ENCODE assay signal across 6 cellular contexts in the genomic region with DNA sequence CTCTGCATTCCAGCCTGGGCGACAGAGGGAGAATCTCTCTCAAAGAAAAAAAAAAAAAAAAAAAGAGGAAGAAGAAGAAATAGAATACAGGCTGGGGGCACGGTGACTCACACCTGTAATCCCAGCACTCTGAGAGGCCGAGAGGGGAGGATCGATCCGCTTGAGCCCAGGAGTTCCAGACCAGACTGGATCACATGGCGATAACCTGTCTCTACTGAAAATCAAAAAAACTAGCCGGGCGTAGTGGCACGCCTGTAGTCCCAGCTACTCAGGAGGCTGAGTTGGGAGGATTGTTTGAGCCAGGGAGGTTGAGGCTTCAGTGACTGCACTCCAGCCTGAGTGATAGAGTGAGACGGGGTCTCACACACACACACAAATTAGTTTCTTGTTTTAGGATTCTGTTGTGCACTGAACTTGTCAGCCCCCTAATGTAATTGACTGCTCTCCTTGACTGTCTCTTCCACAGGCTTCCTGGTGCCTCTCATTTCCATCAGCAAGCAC. TPM values are rescaled to one million over a fixed set of nuclear protein-coding genes. Genes with fewer than 3 reads are reported as not detected.
DNase-seq lines count a peak whose midpoint lies in the region; ATAC-seq lines count a peak whose summit lies in the region.

No MANE protein-coding gene starts in this region.

- peaks cover 30% of the 10 kb centered on the region for H3K4me1 ChIP-seq in mucosa of stomach (ENCODE audit: control insufficient read depth, insufficient read depth, low read length)

- H3K27me3 ChIP-seq in mucosa of stomach (ENCODE audit: control insufficient read depth, insufficient read depth, low read length): no peaks in the 10 kb centered on the region

- peak overlapping the region; percentile 96 for H3K4me3 ChIP-seq in mucosa of stomach (ENCODE audit: low read length)

- H3K9me3 Mint-ChIP-seq in activated CD4-positive, alpha-beta T cell treated with anti-CD3 and anti-CD28 coated beads for 36 hours (ENCODE audit: low read depth): no peaks in the 10 kb centered on the region

- CTCF ChIA-PET in activated CD4-positive, alpha-beta T cell treated with anti-CD3 and anti-CD28 coated beads for 36 hours (lab: Charles Lee): interaction anchor here (0.5 to 16.9 kb wide), 21 partner anchors 12 to 365 kb away, joined by 3 to 430 read pairs (median 7); a partner anchor contains a TSS

- H3K36me3 Mint-ChIP-seq in activated CD4-positive, alpha-beta T cell treated with anti-CD3 and anti-CD28 coated beads for 36 hours (ENCODE audit: low read depth): peaks cover 31% of the 10 kb centered on the region

- peak overlapping the region; percentile 94 for H3K4me3 Mint-ChIP-seq in activated CD4-positive, alpha-beta T cell treated with anti-CD3 and anti-CD28 coated beads for 36 hours

- H3K27me3 Mint-ChIP-seq in activated CD4-positive, alpha-beta T cell treated with anti-CD3 and anti-CD28 coated beads for 36 hours: no peaks in the 10 kb centered on the region

- intact Hi-C loops in activated CD4-positive, alpha-beta T cell treated with anti-CD3 and anti-CD28 coated beads for 36 hours (cut with DNase I, micrococcal nuclease): loop anchor here (1.0 to 10.0 kb wide), 3 partner anchors 53 to 431 kb away; a partner anchor contains a TSS

- H3K9me3 ChIP-seq in mucosa of stomach (ENCODE audit: control insufficient read depth, low read length): no peaks in the 10 kb centered on the region

- peaks cover 53% of the 10 kb centered on the region for H3K4me1 Mint-ChIP-seq in activated CD4-positive, alpha-beta T cell treated with anti-CD3 and anti-CD28 coated beads for 36 hours

- peak overlapping the region; percentile 99 for H3K27ac Mint-ChIP-seq in activated CD4-positive, alpha-beta T cell treated with anti-CD3 and anti-CD28 coated beads for 36 hours

- no peak for ATAC-seq in activated CD4-positive, alpha-beta T cell treated with anti-CD3 and anti-CD28 coated beads for 36 hours
- ATAC-seq in GM18907 (IDR thresholded peaks at IDR 0.05; ENCODE audit: unreplicated experiment): no peak

- H3K36me3 ChIP-seq in mucosa of stomach (ENCODE audit: control insufficient read depth, insufficient read depth, low read length): peaks cover 6% of the 10 kb centered on the region

- peak; percentile 35 for DNase-seq in activated CD4-positive, alpha-beta T cell treated with anti-CD3 and anti-CD28 coated beads for 36 hours
- no peak for DNase-seq in activated CD4-positive, alpha-beta T cell treated with anti-CD3 and anti-CD28 coated beads for 48 hours
- DNase-seq in amniotic epithelial cell (ENCODE audit: low read depth) (peak; percentile 7), NCI-H1092 (lab: John Stamatoyannopoulos, UW) (no peak)

- peak overlapping the region; percentile 97 for H3K9ac ChIP-seq in mucosa of stomach (ENCODE audit: low read length)

- POLR2A ChIA-PET in activated CD4-positive, alpha-beta T cell treated with anti-CD3 and anti-CD28 coated beads for 36 hours (lab: Charles Lee): interaction anchor here (0.5 to 1.9 kb wide), 7 partner anchors 25 to 950 kb away, joined by 4 to 12 read pairs (median 7); a partner anchor contains a TSS

RNA-seq across cellular contexts. Expression of a gene that starts 1.0 kb away (rescaled TPM):
- 100 to 1,000 TPM in 1 of 2 experiments, 10 to 100 TPM in 1; 87.4 to 108 TPM for total RNA-seq in activated CD4-positive, alpha-beta T cell treated with anti-CD3 and anti-CD28 coated beads for 36 hours

RNA-seq across cellular contexts. Expression of a gene that starts 10.7 kb away (rescaled TPM):
- 10 to 100 TPM; 56.7 to 59.6 TPM for total RNA-seq in activated CD4-positive, alpha-beta T cell treated with anti-CD3 and anti-CD28 coated beads for 36 hours

RNA-seq across cellular contexts. Expression of a gene that starts 11.2 kb away (rescaled TPM):
- 100 to 1,000 TPM; 187 to 217 TPM for total RNA-seq in activated CD4-positive, alpha-beta T cell treated with anti-CD3 and anti-CD28 coated beads for 36 hours

RNA-seq across cellular contexts. Expression of a gene that starts 19.6 kb away (rescaled TPM):
- total RNA-seq in activated CD4-positive, alpha-beta T cell treated with anti-CD3 and anti-CD28 coated beads for 36 hours: 1 to 10 TPM; 4.8 to 7.4 TPM

RNA-seq across cellular contexts. Expression of a gene that starts 27.5 kb away (rescaled TPM):
- total RNA-seq in activated CD4-positive, alpha-beta T cell treated with anti-CD3 and anti-CD28 coated beads for 36 hours: 10 to 100 TPM in 1 of 2 experiments, 1 to 10 TPM in 1; 4.5 to 11.7 TPM

Comparison
In these comparisons a context has a peak if more than half of its experiments do, and no peak if none do; other contexts are left out.
1. DNase-seq: peak in activated CD4-positive, alpha-beta T cell treated with anti-CD3 and anti-CD28 coated beads for 36 hours (single experiment) and amniotic epithelial cell (single experiment); none in activated CD4-positive, alpha-beta T cell treated with anti-CD3 and anti-CD28 coated beads for 48 hours (single experiment) and NCI-H1092 (single experiment).